Comparison of ENCODE assay signal across 16 cellular contexts in the genomic region with DNA sequence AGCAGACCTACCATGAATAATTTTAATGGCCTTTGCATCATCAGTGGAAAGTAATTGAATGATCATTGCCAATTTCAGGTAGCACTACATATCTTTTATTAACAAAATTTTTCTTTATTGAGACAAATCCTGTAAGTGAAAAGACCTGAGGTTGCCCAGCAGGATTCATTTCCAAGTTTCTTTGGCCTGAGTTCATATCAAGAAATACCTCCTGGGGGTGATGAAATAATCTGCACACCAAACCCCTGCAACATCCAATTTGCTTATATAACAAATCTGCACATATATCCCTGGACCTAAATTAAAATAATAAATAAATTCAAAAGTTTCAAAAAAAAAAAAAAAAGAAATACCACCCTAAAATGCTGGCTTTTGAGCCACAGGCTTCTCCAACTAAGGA.
"Had no signal": no experiment of that assay in that cellular context is flagged by ENCODE, and none has a peak within 500 bp of the region (broad histone marks: within the 10 kb centered on the region; RNA-seq: fewer than 3 reads in every experiment).

No MANE protein-coding gene starts in this region.

- H3K9me3 Mint-ChIP-seq: activated CD4-positive, alpha-beta memory T cell treated with anti-CD3 and anti-CD28 coated beads for 36 hours; type B pancreatic cell had no signal

- H3K36me3 ChIP-seq: adrenal gland, breast epithelium, gastrocnemius medialis had no signal

- H3K4me3 Mint-ChIP-seq: nephron, type B pancreatic cell, WTC11 had no signal

- H3K27me3 Mint-ChIP-seq: type B pancreatic cell had no signal

- H3K36me3 Mint-ChIP-seq: type B pancreatic cell had no signal

- H3K9me3 ChIP-seq: adrenal gland, breast epithelium, gastrocnemius medialis, testis had no signal

- H3K4me3 ChIP-seq: testis had no signal

- H3K4me1 ChIP-seq: adrenal gland, breast epithelium, testis had no signal

- H3K27me3 ChIP-seq: adrenal gland, breast epithelium, gastrocnemius medialis, testis had no signal

- DNase-seq: activated CD4-positive, alpha-beta memory T cell treated with anti-CD3 and anti-CD28 coated beads for 36 hours; activated CD4-positive, alpha-beta T cell treated with anti-CD3 and anti-CD28 coated beads for 4 hours; activated CD8-positive, alpha-beta memory T cell treated with anti-CD3 and anti-CD28 coated beads, Interleukin-2, amount 10 ng/mL, durations not matched to agents 7 days and 5 days; activated naive CD4-positive, alpha-beta T cell; adrenal gland; gastrocnemius medialis; head of caudate nucleus; mesendoderm; posterior cingulate gyrus; SW 1271; testis had no signal

- H3K27ac Mint-ChIP-seq: activated CD4-positive, alpha-beta memory T cell treated with anti-CD3 and anti-CD28 coated beads for 36 hours; type B pancreatic cell had no signal

- ATAC-seq: gastrocnemius medialis, WTC11 had no signal

- H3K27ac ChIP-seq: adrenal gland, breast epithelium, coronary artery, gastrocnemius medialis, testis had no signal
